Comparison of ENCODE assay signal across 8 cellular contexts in genomic region chr1:2091611-2092604, GRCh38. TPM values are rescaled to one million over a fixed set of nuclear protein-coding genes. Genes with fewer than 3 reads are reported as not detected.
DNase-seq lines count a peak whose midpoint lies in the region; ATAC-seq and TF ChIP-seq lines count a peak whose summit lies in the region.

No MANE protein-coding gene starts in this region.

- peak overlapping the region; percentile 88 for H3K27ac Mint-ChIP-seq in WTC11

- intact Hi-C loops in dorsolateral prefrontal cortex (cut with DNase I) = loop anchor here in 1 of 2 donors (2.0 kb wide), 1 partner anchor 43 kb away; no protein-coding TSS in a partner anchor
- intact Hi-C loops in mucosa of descending colon (cut with DNase I, micrococcal nuclease) = no loop called here
- intact Hi-C loops in tibial artery (cut with DNase I; ENCODE audit: low total_unique reads) = no loop called here

- H3K4me1 ChIP-seq in mucosa of descending colon (ENCODE audit: low read depth) (peaks cover 15% of the 10 kb centered on the region), tibial artery (no peaks in the 10 kb centered on the region)

- H3K27ac ChIP-seq in dorsolateral prefrontal cortex = peak overlapping the region in 12 of 59 donors; percentile 12 to 66 (median 34)
- H3K27ac ChIP-seq in tibial artery = no peak overlapping the region

- H3K4me3 Mint-ChIP-seq in WTC11 = no peak overlapping the region

- H3K4me3 ChIP-seq in dorsolateral prefrontal cortex = peak overlapping the region in 23 of 59 donors; percentile 4 to 40 (median 19)
- H3K4me3 ChIP-seq in mucosa of descending colon = no peak overlapping the region
- no peak overlapping the region for H3K4me3 ChIP-seq in tibial artery

- DNase-seq in GM13977 (ENCODE audit: low spot score) = no peak
- DNase-seq in WTC11 (ENCODE audit: low spot score) = peak; percentile 83
- peak in 8 of 10 donors; percentile 55 to 78 (median 71) for DNase-seq in dorsolateral prefrontal cortex
- DNase-seq in mucosa of descending colon = peak; percentile 80 to 84 (median 82)
- peak in 1 of 2 donors; percentile 27 for DNase-seq in tibial artery
- no peak for DNase-seq in NCI-H1930 (lab: John Stamatoyannopoulos, UW)

- H3K9me3 Mint-ChIP-seq in WTC11 = no peaks in the 10 kb centered on the region

- no peaks in the 10 kb centered on the region for H3K27me3 Mint-ChIP-seq in WTC11 (ENCODE audit: low read depth)

- TF ChIP-seq CTCF in GM13977 (IDR thresholded peaks at IDR 0.05; ENCODE audit: extremely low read depth, insufficient read depth, missing control alignments) (peak; percentile 34), WTC11 (IDR thresholded peaks at IDR 0.05) (no peak; the same call in none of the 2 replicates), dorsolateral prefrontal cortex (IDR thresholded peaks at IDR 0.05 in 54 of 56, conservative IDR thresholded peaks at IDR 0.05 in 2 of 56; ENCODE audit: low read depth in 1 of 56, partially characterized antibody in 56 of 56) (peak in 55 of 56 donors; percentile 4 to 88 (median 73)), mucosa of descending colon (IDR thresholded peaks at IDR 0.05) (peak; percentile 41), tibial artery (IDR thresholded peaks at IDR 0.05) (peak; percentile 30 to 33)

- peaks cover 6% of the 10 kb centered on the region for H3K36me3 Mint-ChIP-seq in WTC11

- H3K36me3 ChIP-seq in mucosa of descending colon (ENCODE audit: low read depth) (no peaks in the 10 kb centered on the region), tibial artery (no peaks in the 10 kb centered on the region)

- ATAC-seq in WTC11 (peak; percentile 83), mucosa of descending colon (peak; percentile 92), HG02840 (IDR thresholded peaks at IDR 0.05; ENCODE audit: low FRiP score, unreplicated experiment) (no peak), HG03108 (IDR thresholded peaks at IDR 0.05; ENCODE audit: unreplicated experiment) (no peak)

- peaks cover 8% of the 10 kb centered on the region for H3K4me1 Mint-ChIP-seq in WTC11

- H3K27me3 ChIP-seq in dorsolateral prefrontal cortex = no peaks in the 10 kb centered on the region
- peaks cover 0 to 59% of the 10 kb centered on the region in 2 donors for H3K27me3 ChIP-seq in tibial artery

- H3K9me3 ChIP-seq in mucosa of descending colon (peaks cover 8% of the 10 kb centered on the region), tibial artery (peaks cover 0 to under 1% (median 0%) of the 10 kb centered on the region in 3 donors)

- POLR2A ChIA-PET in WTC11 (lab: Charles Lee) = interaction anchor here (0.6 kb wide), 1 partner anchor 27 kb away, joined by 4 read pairs; no protein-coding TSS in a partner anchor

- CTCF ChIA-PET in WTC11 (lab: Charles Lee) = interaction anchor here (0.8 to 2.1 kb wide), 11 partner anchors 8 to 147 kb away, joined by 3 to 16 read pairs (median 4); partner anchors contain the start of gene PRKCZ

- in situ Hi-C loops in GM13977 (cut with MboI; ENCODE audit: low pct_unique_long_range_greater_than_20kb, low sequenced_read_pairs, unreplicated experiment) = no loop called here

TF ChIP-seq in WTC11, 78 proteins besides CTCF, POLR2A, EP300 and RAD21:
- TF ChIP-seq ZNF232 (CRISPR knock-in tag; IDR thresholded peaks at IDR 0.05) = no peak
- TF ChIP-seq FOXK1 (CRISPR knock-in tag; IDR thresholded peaks at IDR 0.05) = no peak
- no peak for TF ChIP-seq ELF4 (CRISPR knock-in tag; IDR thresholded peaks at IDR 0.05; ENCODE audit: low read depth)
- no peak for TF ChIP-seq ATF1 (CRISPR knock-in tag; IDR thresholded peaks at IDR 0.05)
- TF ChIP-seq, protein P1, sequence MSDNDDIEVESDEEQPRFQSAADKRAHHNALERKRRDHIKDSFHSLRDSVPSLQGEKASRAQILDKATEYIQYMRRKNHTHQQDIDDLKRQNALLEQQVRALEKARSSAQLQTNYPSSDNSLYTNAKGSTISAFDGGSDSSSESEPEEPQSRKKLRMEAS (CRISPR knock-in tag; IDR thresholded peaks at IDR 0.05) = no peak

RNA-seq across cellular contexts. Expression of gene PRKCZ, which starts 41.7 kb away (rescaled TPM):
- total RNA-seq in WTC11 (2021) = 51.9 to 52.9 TPM (median 52.5 TPM) in 3 replicates
- 100 to 1,000 TPM; 113 to 225 (median 176) TPM for total RNA-seq in dorsolateral prefrontal cortex
- total RNA-seq in mucosa of descending colon = 10 to 100 TPM; 38.9 to 80.2 (median 53.7) TPM

Comparison
In these comparisons a context has a peak if more than half of its experiments do, and no peak if none do; other contexts are left out.
1. DNase-seq: peak in WTC11 (single experiment), dorsolateral prefrontal cortex (8 of 10) and mucosa of descending colon (3 of 3); none in GM13977 (single experiment) and NCI-H1930 (0 of 2).
2. ATAC-seq: peak in WTC11 (single experiment) and mucosa of descending colon (single experiment); none in HG02840 (single experiment) and HG03108 (single experiment).